ENCODE assay signal across 9 cellular contexts in the genomic region with DNA sequence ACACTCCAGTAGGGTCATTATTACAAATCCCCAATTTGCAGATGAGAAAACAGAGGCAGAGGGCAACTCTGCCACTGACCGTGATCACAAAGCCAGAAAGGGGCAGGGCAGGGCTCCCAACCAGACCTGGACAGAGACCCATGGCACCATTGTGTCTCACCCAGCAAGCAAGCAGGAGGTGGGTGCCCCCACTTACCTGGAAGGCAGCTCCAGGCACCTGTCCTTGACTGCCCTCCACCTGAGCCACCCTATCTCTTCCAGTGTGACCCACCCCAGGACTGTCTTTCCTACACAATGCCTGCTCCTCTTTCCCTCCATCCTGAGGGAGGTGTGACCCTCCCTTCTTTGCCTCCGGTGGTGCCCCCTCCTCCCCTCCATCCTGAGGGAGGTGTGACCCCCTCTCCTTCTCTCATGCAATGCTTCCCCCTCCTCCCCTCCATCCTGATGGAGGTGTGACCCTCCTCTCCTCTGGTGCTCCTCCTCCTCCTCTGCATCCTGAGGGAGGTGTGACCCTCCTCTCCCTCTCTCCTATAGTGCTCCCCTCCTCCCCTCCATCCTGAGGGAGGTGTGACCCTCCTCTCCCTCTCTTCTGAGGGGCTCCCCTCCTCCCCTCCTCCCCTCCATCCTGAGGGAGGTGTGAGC.
"Had no signal": no experiment of that assay in that cellular context is flagged by ENCODE, and none has a peak within 500 bp of the region (broad histone marks: within the 10 kb centered on the region; RNA-seq: fewer than 3 reads in every experiment).

No MANE protein-coding gene starts in this region.

- H3K27ac Mint-ChIP-seq: HFFc6, IgD-negative memory B cell had no signal

- H3K36me3 ChIP-seq: HAP-1 had no signal

- H3K4me3 Mint-ChIP-seq: HFFc6, IgD-negative memory B cell had no signal

- H3K27ac ChIP-seq: GM23248, HL-60 had no signal

- ATAC-seq: HCT116, HepG2 had no signal

- H3K9ac ChIP-seq: GM23248 had no signal

- H3K4me3 ChIP-seq: GM23248, HAP-1 had no signal

- H3K9me3 ChIP-seq: HAP-1 had no signal

- H2AFZ ChIP-seq: GM23248 had no signal

- H3K4me1 ChIP-seq: HAP-1 had no signal

- DNase-seq: GM23248, GOT3, H7, HFFc6 had no signal
